In the genomic region with DNA sequence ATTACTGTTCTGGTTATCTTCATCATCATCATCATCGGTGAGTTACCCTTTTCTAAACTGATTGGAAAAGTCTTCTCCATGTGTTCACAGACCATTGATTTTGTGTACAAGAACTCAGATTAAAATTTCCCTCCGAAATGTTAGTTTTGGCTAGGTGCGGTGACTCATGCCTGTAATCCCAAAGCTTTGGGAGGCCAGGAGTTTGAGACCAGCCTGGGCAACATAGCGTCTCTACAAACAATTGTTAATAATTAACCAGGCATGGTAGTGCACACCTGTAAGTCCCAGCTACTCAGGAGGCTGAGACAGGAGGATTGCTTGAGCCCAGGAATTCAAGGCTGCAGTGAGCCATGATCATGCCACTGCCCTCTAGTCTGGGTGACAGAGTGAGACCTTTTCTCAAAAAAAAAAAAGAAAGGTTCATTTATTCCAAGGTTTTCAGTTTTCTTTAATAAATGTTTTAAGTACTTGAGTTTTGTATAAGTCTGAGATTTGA, we compare ENCODE assay signal across 28 cellular contexts.
"Had no signal": no experiment of that assay in that cellular context is flagged by ENCODE, and none has a peak within 500 bp of the region (broad histone marks: within the 10 kb centered on the region; RNA-seq: fewer than 3 reads in every experiment).

No MANE protein-coding gene starts in this region.

- H3K36me3 ChIP-seq: ovary had no signal

- H3K9me3 ChIP-seq: neutrophil, ovary, psoas muscle, spleen, stomach, thoracic aorta, thyroid gland, tibial nerve, upper lobe of left lung, vagina had no signal

- H3K4me3 ChIP-seq: ovary, psoas muscle, skin epidermis, smooth muscle cell, spleen, stomach, thoracic aorta, thyroid gland, tibial nerve, upper lobe of left lung, vagina had no signal

- H3K27me3 ChIP-seq: neutrophil, ovary, spleen, stomach, thyroid gland, tibial nerve, upper lobe of left lung, vagina had no signal

- ATAC-seq: naive thymus-derived CD8-positive, alpha-beta T cell; natural killer cell treated with Interleukin-12 subunit alpha and Interleukin-12 subunit beta and Interleukin-15 and Interleukin-18, amount 100 ng/mL, for 72 hours; psoas muscle; right cardiac atrium; sciatic nerve; stimulated activated memory B cell treated with anti-CD40 and anti-IgM and Interleukin-4, amounts not matched to agents 10 μg/mL and 1 μg/mL and 100 μg/mL, for 72 hours had no signal

- DNase-seq: naive thymus-derived CD8-positive, alpha-beta T cell; nephron progenitor cell; nucleus accumbens; ovary; posterior cingulate gyrus; psoas muscle; right cardiac atrium; spleen; stimulated activated CD4-positive, alpha-beta T cell treated with anti-CD3 and anti-CD28 coated beads, Interleukin-12 subunit alpha, Interleukin-12 subunit beta, amount 100 ng/mL, for 4 hours; stimulated activated CD4-positive, alpha-beta T cell treated with anti-CD3 and anti-CD28 coated beads, Interleukin-1b, Interleukin-23, amount 100 ng/mL, for 48 hours; stimulated activated CD4-positive, alpha-beta T cell treated with anti-CD3 and anti-CD28 coated beads, Interleukin-4, amount 100 ng/mL, for 1 hour; stimulated activated CD4-positive, alpha-beta T cell treated with anti-CD3 and anti-CD28 coated beads, Interleukin-4, amount 100 ng/mL, for 4 hours; stimulated activated CD8-positive, alpha-beta memory T cell treated with anti-CD3 and anti-CD28 coated beads, Interleukin-4, amount 100 ng/mL, for 48 hours; stimulated activated naive CD4-positive, alpha-beta T cell; stomach; thyroid gland; trophoblast cell; upper lobe of left lung had no signal

- H3K27ac ChIP-seq: ovary, parathyroid adenoma, psoas muscle, skin epidermis, spleen, stomach, thoracic aorta, thyroid gland, tibial nerve, upper lobe of left lung, vagina had no signal

- H3K4me1 ChIP-seq: parathyroid adenoma, psoas muscle had no signal
